Comparison of ENCODE assay signal across 8 cellular contexts in the genomic region with DNA sequence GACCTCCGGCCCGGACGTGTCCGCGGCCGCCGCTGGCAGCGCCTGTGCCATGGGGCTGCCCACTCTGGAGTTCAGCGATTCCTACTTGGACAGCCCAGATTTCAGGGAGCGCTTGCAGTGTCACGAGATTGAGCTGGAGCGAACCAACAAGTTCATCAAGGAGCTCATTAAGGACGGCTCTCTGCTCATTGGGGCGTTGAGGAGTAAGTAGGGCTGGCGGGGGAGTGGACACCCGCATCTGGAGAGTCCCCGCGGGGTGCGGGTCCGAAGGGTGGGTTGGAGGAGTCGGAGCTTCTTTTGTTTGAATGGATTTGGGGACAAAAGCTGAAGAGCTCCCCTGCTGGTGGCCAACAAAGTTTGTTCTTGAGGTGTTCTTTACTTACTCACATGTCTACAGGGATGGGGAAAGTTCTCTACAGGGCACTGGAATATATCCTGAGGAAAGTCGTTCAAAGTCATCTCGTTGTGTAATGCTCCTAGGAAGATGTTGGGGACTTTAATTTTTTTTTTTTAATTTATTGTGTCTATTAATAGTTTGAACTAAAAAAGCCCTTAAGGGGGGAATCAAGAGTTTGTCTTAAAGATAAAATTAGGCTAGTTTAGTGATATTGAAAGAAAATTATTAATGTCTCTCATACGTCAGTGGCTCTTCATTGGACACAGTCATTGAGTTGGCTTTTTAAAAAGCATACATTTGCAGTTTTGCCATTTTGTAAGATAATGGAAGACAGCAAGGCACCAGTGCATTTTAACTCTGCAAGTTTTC. TPM values are rescaled to one million over a fixed set of nuclear protein-coding genes. Genes with fewer than 3 reads are reported as not detected.
DNase-seq lines count a peak whose midpoint lies in the region; ATAC-seq and TF ChIP-seq lines count a peak whose summit lies in the region.

No MANE protein-coding gene starts in this region.

- H3K27me3 ChIP-seq in neuronal stem cell (ENCODE audit: control insufficient read depth in 3 of 3, insufficient read depth in 3 of 3, low read depth in 1 of 3, low read length in 3 of 3), result no peaks in the 10 kb centered on the region

- H3K4me3 Mint-ChIP-seq in activated T-cell treated with anti-CD3 and anti-CD28 coated beads, Interleukin-2, amount 50 U/mL, for 72 hours, result peak overlapping the region; percentile 76 to 86

- H3K27me3 Mint-ChIP-seq in activated T-cell treated with anti-CD3 and anti-CD28 coated beads, Interleukin-2, amount 50 U/mL, for 72 hours (ENCODE audit: low read depth), result peaks cover 36% of the 10 kb centered on the region

- no peak overlapping the region for H2AK5ac ChIP-seq in neuronal stem cell (ENCODE audit: low read depth, low read length)

- H3K9ac ChIP-seq in neuronal stem cell (ENCODE audit: low read depth, low read length, poor library complexity), result peak overlapping the region; percentile 77

- H3K79me1 ChIP-seq in neuronal stem cell (ENCODE audit: low read depth, low read length), result peaks cover 2% of the 10 kb centered on the region

- H3K23ac ChIP-seq in neuronal stem cell (ENCODE audit: low read depth, low read length, poor library complexity), result no peak overlapping the region

- no peaks in the 10 kb centered on the region for H3K36me3 ChIP-seq in neuronal stem cell (replicated peaks in 1 of 2; ENCODE audit: control insufficient read depth in 2 of 2, insufficient read depth in 2 of 2, low read length in 2 of 2)

- H3K4me1 Mint-ChIP-seq in activated T-cell treated with anti-CD3 and anti-CD28 coated beads, Interleukin-2, amount 50 U/mL, for 72 hours (ENCODE audit: low read depth), result peaks cover 15% of the 10 kb centered on the region

- no peak overlapping the region for H3K14ac ChIP-seq in neuronal stem cell (ENCODE audit: low read length)

- peak overlapping the region; percentile 78 for H3K4me2 ChIP-seq in neuronal stem cell (ENCODE audit: insufficient read depth, low read length, poor library complexity, severe bottlenecking)

- H2BK120ac ChIP-seq in neuronal stem cell (ENCODE audit: low read depth, low read length), result no peak overlapping the region

- H2BK12ac ChIP-seq in neuronal stem cell (ENCODE audit: low read length), result no peak overlapping the region

- no peaks in the 10 kb centered on the region for H3K9me3 ChIP-seq in neuronal stem cell (replicated peaks in 1 of 2; ENCODE audit: control insufficient read depth in 2 of 2, insufficient read depth in 1 of 2, low read depth in 1 of 2, low read length in 2 of 2)

- H3K36me3 Mint-ChIP-seq in activated T-cell treated with anti-CD3 and anti-CD28 coated beads, Interleukin-2, amount 50 U/mL, for 72 hours (ENCODE audit: insufficient read depth in 2 of 2), result peaks cover 0 to 2% of the 10 kb centered on the region in 2 donors

- WGBS in neuronal stem cell (ENCODE audit: extremely low coverage in 2 of 2, insufficient read length in 2 of 2, insufficient replicate concordance in 1 of 2), 2 donors, result no CpG with 5 or more reads among the region's 24 CpGs

- H2AFZ ChIP-seq in neuronal stem cell (ENCODE audit: low read length), result peak overlapping the region; percentile 97

- DNase-seq in AG10803 (ENCODE audit: low read depth) (peak; percentile 83), NCI-H1694 (lab: John Stamatoyannopoulos, UW) (peak; percentile 1), globus pallidus (ENCODE audit: low spot score) (peak; percentile 61), neuronal stem cell (ENCODE audit: low spot score) (peak; percentile 70)
- DNase-seq in activated T-cell treated with anti-CD3 and anti-CD28 coated beads, Interleukin-2, amount 50 U/mL, for 72 hours, result peak; percentile 13 to 17
- no peak for DNase-seq in activated CD4-positive, CD25-positive, alpha-beta regulatory T cell treated with anti-CD3 and anti-CD28 coated beads, Interleukin-2, amount 50 U/mL, for 72 hours

- peak; percentile 80 for TF ChIP-seq CTCF in AG10803 (conservative IDR thresholded peaks at IDR 0.05; ENCODE audit: low read length)

- H3K4ac ChIP-seq in neuronal stem cell (ENCODE audit: low read length), result no peak overlapping the region

- ATAC-seq in GM18505 (IDR thresholded peaks at IDR 0.05; ENCODE audit: unreplicated experiment), result peak; percentile 69
- peak; percentile 64 for ATAC-seq in HG02885 (IDR thresholded peaks at IDR 0.05; ENCODE audit: poor library complexity, unreplicated experiment)
- peak; percentile 56 to 61 for ATAC-seq in activated T-cell treated with anti-CD3 and anti-CD28 coated beads, Interleukin-2, amount 50 U/mL, for 72 hours (replicated peaks in 1 of 2)

- H3K18ac ChIP-seq in neuronal stem cell (ENCODE audit: low read length), result peak overlapping the region; percentile 97

- H3K9me3 Mint-ChIP-seq in activated T-cell treated with anti-CD3 and anti-CD28 coated beads, Interleukin-2, amount 50 U/mL, for 72 hours, result no peaks in the 10 kb centered on the region

- H4K8ac ChIP-seq in neuronal stem cell (ENCODE audit: low read depth, low read length), result no peak overlapping the region

- H3K4me3 ChIP-seq in AG10803 (ENCODE audit: low read length), result peak overlapping the region; percentile 76
- H3K4me3 ChIP-seq in neuronal stem cell (ENCODE audit: low read length in 2 of 2), result peak overlapping the region; percentile 85 to 98

- TF ChIP-seq POLR2A in GM18505 (IDR thresholded peaks at IDR 0.05; ENCODE audit: borderline replicate concordance, extremely low read depth, insufficient read depth, insufficient read length), result no peak

- H4K91ac ChIP-seq in neuronal stem cell (ENCODE audit: low read depth, low read length, poor library complexity), result no peak overlapping the region

- no peak overlapping the region for H3K27ac Mint-ChIP-seq in activated T-cell treated with anti-CD3 and anti-CD28 coated beads, Interleukin-2, amount 50 U/mL, for 72 hours

- peak overlapping the region; percentile 39 for H2BK5ac ChIP-seq in neuronal stem cell (ENCODE audit: low read length)

- H3K4me1 ChIP-seq in neuronal stem cell (ENCODE audit: control insufficient read depth in 2 of 2, insufficient read depth in 1 of 2, low read depth in 1 of 2, low read length in 2 of 2), result peaks cover 2 to 10% of the 10 kb centered on the region in 2 donors

- H2BK15ac ChIP-seq in neuronal stem cell (ENCODE audit: low read length), result peak overlapping the region; percentile 58

- peak overlapping the region; percentile 64 for H3K27ac ChIP-seq in neuronal stem cell (replicated peaks; ENCODE audit: low read length)

RNA-seq across cellular contexts. Expression of a gene that starts 0.7 kb away (rescaled TPM):
- under 1 TPM in 1 of 2 donors, not detected in 1; 0.28 TPM for total RNA-seq in activated T-cell treated with anti-CD3 and anti-CD28 coated beads, Interleukin-2, amount 50 U/mL, for 72 hours
- 8.1 TPM for polyA plus RNA-seq in neuronal stem cell (2013, experiment 1 of 2)
- polyA plus RNA-seq in neuronal stem cell (2013, experiment 2 of 2), result 8.0 TPM
